18 cellular contexts compared by ENCODE assay signal in genomic region chr6:1250489-1251197, GRCh38.
DNase-seq lines count a peak whose midpoint lies in the region; TF ChIP-seq lines count a peak whose summit lies in the region.
"Had no signal": no experiment of that assay in that cellular context is flagged by ENCODE, and none has a peak within 500 bp of the region (broad histone marks: within the 10 kb centered on the region; RNA-seq: fewer than 3 reads in every experiment).

No MANE protein-coding gene starts in this region.

- H3K4me3 ChIP-seq in urinary bladder (ENCODE audit: low read depth, low read length): no peak overlapping the region
- H3K4me3 ChIP-seq: esophagus squamous epithelium, Peyer's patch, skin epidermis had no signal

- no peak for TF ChIP-seq CTCF in VCaP (conservative IDR thresholded peaks at IDR 0.05)

- peaks cover 1% of the 10 kb centered on the region for H3K4me1 ChIP-seq in urinary bladder (ENCODE audit: insufficient read depth)

- no peaks in the 10 kb centered on the region for H3K36me3 ChIP-seq in urinary bladder (ENCODE audit: insufficient read depth)
- H3K36me3 ChIP-seq: esophagus squamous epithelium, Peyer's patch had no signal

- DNase-seq in HT-29 (ENCODE audit: low spot score) (peak; percentile 57), islet precursor cell (peak; percentile 22), NK-92 (lab: John Stamatoyannopoulos, UW; ENCODE audit: unreplicated experiment) (no peak)
- no peak for DNase-seq in stimulated activated CD4-positive, alpha-beta T cell treated with anti-CD3 and anti-CD28 coated beads, Interleukin-15, amount 100 ng/mL, for 24 hours
- no peak for DNase-seq in activated CD4-positive, alpha-beta T cell treated with anti-CD3 and anti-CD28 coated beads for 48 hours
- DNase-seq: activated CD4-positive, alpha-beta T cell treated with anti-CD3 and anti-CD28 coated beads, Interleukin-2, amount 50 U/mL, for 4 hours; activated CD4-positive, CD25-positive, alpha-beta regulatory T cell; anterior cingulate cortex; endodermal cell; esophagus squamous epithelium; naive thymus-derived CD8-positive, alpha-beta T cell; NCI-H1694; NCI-H2171 treated with DMSO at 0.1 percent for 48 hours; Peyer's patch; stimulated activated CD4-positive, alpha-beta T cell treated with anti-CD3 and anti-CD28 coated beads, Interleukin-1b, Interleukin-23, amount 100 ng/mL, for 48 hours had no signal

- 44% methylated on average over 12 of the region's 12 CpGs for WGBS in urinary bladder

- peak overlapping the region; percentile 71 for H3K27ac ChIP-seq in VCaP
- peak overlapping the region; percentile 89 for H3K27ac ChIP-seq in urinary bladder (ENCODE audit: low read depth)
- H3K27ac ChIP-seq: Peyer's patch, skin epidermis had no signal

Comparison
In these comparisons a context has a peak if more than half of its experiments do, and no peak if none do; other contexts are left out.
1. DNase-seq: peak in HT-29 (single experiment) and islet precursor cell (single experiment); none in stimulated activated CD4-positive, alpha-beta T cell treated with anti-CD3 and anti-CD28 coated beads, Interleukin-15, amount 100 ng/mL, for 24 hours (single experiment), activated CD4-positive, alpha-beta T cell treated with anti-CD3 and anti-CD28 coated beads for 48 hours (single experiment) and NK-92 (single experiment).